In genomic region chr2:76567478-76567877, GRCh38 we compare ENCODE assay signal across 26 cellular contexts.
"Had no signal": no experiment of that assay in that cellular context is flagged by ENCODE, and none has a peak within 500 bp of the region (broad histone marks: within the 10 kb centered on the region; RNA-seq: fewer than 3 reads in every experiment).

No MANE protein-coding gene starts in this region.

- H3K36me3 ChIP-seq: colonic mucosa, esophagus muscularis mucosa, gastroesophageal sphincter, heart left ventricle had no signal

- H3K9me3 ChIP-seq: colonic mucosa, esophagus muscularis mucosa, gastroesophageal sphincter, heart left ventricle had no signal

- H3K9me3 Mint-ChIP-seq: dendritic cell treated with granulocyte-macrophage colony-stimulating factor and Interleukin-4, amounts not matched to agents 40 ng/mL and 50 ng/mL, for 4 days; memory B cell had no signal

- H3K79me2 ChIP-seq: hepatocyte had no signal

- H3K4me2 ChIP-seq: hepatocyte had no signal

- H3K27me3 Mint-ChIP-seq: dendritic cell treated with granulocyte-macrophage colony-stimulating factor and Interleukin-4, amounts not matched to agents 40 ng/mL and 50 ng/mL, for 4 days; memory B cell; naive thymus-derived CD4-positive, alpha-beta T cell had no signal

- H3K27ac ChIP-seq: colonic mucosa, esophagus muscularis mucosa, foreskin keratinocyte, gastroesophageal sphincter, heart left ventricle, hepatocyte had no signal

- H3K4me3 ChIP-seq: colonic mucosa, esophagus muscularis mucosa, gastroesophageal sphincter, heart left ventricle, hepatocyte, lung had no signal

- DNase-seq: colonic mucosa; cortex of kidney; effector CD8-positive, alpha-beta T cell; foreskin keratinocyte; heart left ventricle; hypothalamus; immature natural killer cell; islet precursor cell; kidney; kidney glomerular epithelial cell; left colon; left ventricle myocardium superior; mammary epithelial cell; mesendoderm; midbrain; naive thymus-derived CD4-positive, alpha-beta T cell; natural killer cell had no signal

- H3K27me3 ChIP-seq: colonic mucosa, esophagus muscularis mucosa, foreskin keratinocyte, gastroesophageal sphincter, heart left ventricle, hepatocyte had no signal

- H3K4me1 ChIP-seq: colonic mucosa, esophagus muscularis mucosa, foreskin keratinocyte, gastroesophageal sphincter, heart left ventricle had no signal

- H3K4me3 Mint-ChIP-seq: dendritic cell treated with granulocyte-macrophage colony-stimulating factor and Interleukin-4, amounts not matched to agents 40 ng/mL and 50 ng/mL, for 4 days; immature natural killer cell; memory B cell; naive thymus-derived CD4-positive, alpha-beta T cell; natural killer cell had no signal

- H3K4me1 Mint-ChIP-seq: immature natural killer cell; memory B cell; naive thymus-derived CD4-positive, alpha-beta T cell; natural killer cell had no signal

- ATAC-seq: foreskin keratinocyte; gastroesophageal sphincter; heart left ventricle; left colon; left lobe of liver; left ventricle myocardium superior; naive thymus-derived CD4-positive, alpha-beta T cell; natural killer cell had no signal

- H3K36me3 Mint-ChIP-seq: immature natural killer cell; memory B cell; naive thymus-derived CD4-positive, alpha-beta T cell; natural killer cell had no signal

- H3K27ac Mint-ChIP-seq: dendritic cell treated with granulocyte-macrophage colony-stimulating factor and Interleukin-4, amounts not matched to agents 40 ng/mL and 50 ng/mL, for 4 days; immature natural killer cell; memory B cell; naive thymus-derived CD4-positive, alpha-beta T cell; natural killer cell had no signal

- H2AFZ ChIP-seq: hepatocyte had no signal

- FAIRE-seq: endothelial cell of umbilical vein, frontal cortex, kidney had no signal
